11 cellular contexts compared by ENCODE assay signal in genomic region chr21:42262826-42263225, GRCh38. TPM values are rescaled to one million over a fixed set of nuclear protein-coding genes. Genes with fewer than 3 reads are reported as not detected.
DNase-seq lines count a peak whose midpoint lies in the region; ATAC-seq and TF ChIP-seq lines count a peak whose summit lies in the region.
"Had no signal": no experiment of that assay in that cellular context is flagged by ENCODE, and none has a peak within 500 bp of the region (broad histone marks: within the 10 kb centered on the region; RNA-seq: fewer than 3 reads in every experiment).

No MANE protein-coding gene starts in this region.

- no peaks in the 10 kb centered on the region for H3K9me3 ChIP-seq in mucosa of descending colon

- H3K27me3 Mint-ChIP-seq in effector memory CD8-positive, alpha-beta T cell = no peaks in the 10 kb centered on the region
- peaks cover 5% of the 10 kb centered on the region for H3K27me3 Mint-ChIP-seq in T-helper 2 cell treated with Interferon-gamma antibody and Interleukin-4, amounts not matched to agents 5 μg/mL and 100 μg/mL, for 36 hours (ENCODE audit: low read depth)
- H3K27me3 Mint-ChIP-seq: CD4-positive, alpha-beta T cell had no signal

- no peak overlapping the region for H3K27ac Mint-ChIP-seq in effector memory CD8-positive, alpha-beta T cell
- H3K27ac Mint-ChIP-seq in T-helper 2 cell treated with Interferon-gamma antibody and Interleukin-4, amounts not matched to agents 5 μg/mL and 100 μg/mL, for 36 hours = no peak overlapping the region
- H3K27ac Mint-ChIP-seq: activated CD8-positive, alpha-beta T cell treated with anti-CD3 and anti-CD28 coated beads, Interleukin-2, amount 10 ng/mL, durations not matched to agents 7 days and 5 days had no signal

- H3K4me1 Mint-ChIP-seq in effector memory CD8-positive, alpha-beta T cell (ENCODE audit: low read depth in 2 of 2) = peaks cover 21 to 26% of the 10 kb centered on the region in 2 donors
- peaks cover 9% of the 10 kb centered on the region for H3K4me1 Mint-ChIP-seq in T-helper 2 cell treated with Interferon-gamma antibody and Interleukin-4, amounts not matched to agents 5 μg/mL and 100 μg/mL, for 36 hours (ENCODE audit: low read depth)

- TF ChIP-seq CTCF in mucosa of descending colon (IDR thresholded peaks at IDR 0.05) = no peak
- TF ChIP-seq CTCF in brain microvascular endothelial cell (IDR thresholded peaks at IDR 0.05; ENCODE audit: low read depth, low read length, missing control alignments) = no peak

- peaks cover 31% of the 10 kb centered on the region for H3K36me3 Mint-ChIP-seq in effector memory CD8-positive, alpha-beta T cell (ENCODE audit: insufficient read depth)
- H3K36me3 Mint-ChIP-seq in T-helper 2 cell treated with Interferon-gamma antibody and Interleukin-4, amounts not matched to agents 5 μg/mL and 100 μg/mL, for 36 hours (ENCODE audit: low read depth) = no peaks in the 10 kb centered on the region

- DNase-seq in Ammon's horn (ENCODE audit: low spot score) (peak; percentile 57), NCI-H2029 (lab: John Stamatoyannopoulos, UW) (peak; percentile 53), mucosa of descending colon (peak in 1 of 3 donors; percentile 72), NOMO-1 (lab: John Stamatoyannopoulos, UW; ENCODE audit: unreplicated experiment in 2 of 2) (no peak), brain microvascular endothelial cell (no peak)
- no peak for DNase-seq in effector memory CD8-positive, alpha-beta T cell
- DNase-seq in T-helper 2 cell treated with Interferon-gamma antibody and Interleukin-4, amounts not matched to agents 5 μg/mL and 100 μg/mL, for 36 hours (ENCODE audit: low spot score) = no peak
- DNase-seq: activated CD8-positive, alpha-beta T cell treated with anti-CD3 and anti-CD28 coated beads, Interleukin-2, amount 10 ng/mL, durations not matched to agents 7 days and 5 days; CD4-positive, alpha-beta T cell; NK-92 treated with Interleukin-12 subunit alpha and Interleukin-12 subunit beta, amount 100 ng/mL, for 24 hours had no signal

- peaks cover 2% of the 10 kb centered on the region for H3K4me1 ChIP-seq in mucosa of descending colon (ENCODE audit: low read depth)

- H3K4me3 Mint-ChIP-seq in effector memory CD8-positive, alpha-beta T cell = no peak overlapping the region
- H3K4me3 Mint-ChIP-seq in T-helper 2 cell treated with Interferon-gamma antibody and Interleukin-4, amounts not matched to agents 5 μg/mL and 100 μg/mL, for 36 hours = no peak overlapping the region
- H3K4me3 Mint-ChIP-seq: activated CD8-positive, alpha-beta T cell treated with anti-CD3 and anti-CD28 coated beads, Interleukin-2, amount 10 ng/mL, durations not matched to agents 7 days and 5 days; CD4-positive, alpha-beta T cell had no signal

- intact Hi-C loops in mucosa of descending colon (cut with DNase I, micrococcal nuclease) = no loop called here

- ATAC-seq in esophagus mucosa (peak; percentile 75), mucosa of descending colon (peak; percentile 48)
- no peak for ATAC-seq in effector memory CD8-positive, alpha-beta T cell (replicated peaks)
- ATAC-seq: activated CD8-positive, alpha-beta T cell treated with anti-CD3 and anti-CD28 coated beads, Interleukin-2, amount 10 ng/mL, durations not matched to agents 7 days and 5 days had no signal

- H3K27ac ChIP-seq in brain microvascular endothelial cell = no peak overlapping the region

- H3K36me3 ChIP-seq in mucosa of descending colon (ENCODE audit: low read depth) (no peaks in the 10 kb centered on the region), brain microvascular endothelial cell (replicated peaks) (no peaks in the 10 kb centered on the region)

- H3K4me3 ChIP-seq in mucosa of descending colon (no peak overlapping the region), brain microvascular endothelial cell (ENCODE audit: low read depth, low read length) (no peak overlapping the region)

- H3K27me3 ChIP-seq in brain microvascular endothelial cell (replicated peaks) = peaks cover 1% of the 10 kb centered on the region

- H3K9me3 Mint-ChIP-seq in effector memory CD8-positive, alpha-beta T cell = no peaks in the 10 kb centered on the region
- no peaks in the 10 kb centered on the region for H3K9me3 Mint-ChIP-seq in T-helper 2 cell treated with Interferon-gamma antibody and Interleukin-4, amounts not matched to agents 5 μg/mL and 100 μg/mL, for 36 hours
- H3K9me3 Mint-ChIP-seq: CD4-positive, alpha-beta T cell had no signal

- in situ Hi-C loops in brain microvascular endothelial cell (cut with HindIII; ENCODE audit: low pct_ligation_motif_present, low sequenced_read_pairs) = no loop called here

RNA-seq across cellular contexts. Expression of gene ABCG1, which starts 43.9 kb away (rescaled TPM):
- total RNA-seq in esophagus mucosa (4.2 TPM), mucosa of descending colon (10 to 100 TPM; 44.4 to 67.0 (median 56.8) TPM)

RNA-seq across cellular contexts. Expression of gene TFF3, which starts 52.4 kb away (rescaled TPM):
- total RNA-seq in esophagus mucosa (2.3 TPM), mucosa of descending colon (1,000 to 10,000 TPM in 2 of 3 donors, 100 to 1,000 TPM in 1; 614 to 2,641 (median 2,419) TPM)
- total RNA-seq: activated CD8-positive, alpha-beta T cell treated with anti-CD3 and anti-CD28 coated beads, Interleukin-2, amount 10 ng/mL, durations not matched to agents 7 days and 5 days; CD4-positive, alpha-beta T cell had no signal

Comparison
In these comparisons a context has a peak if more than half of its experiments do, and no peak if none do; other contexts are left out.
1. DNase-seq: peak in Ammon's horn (single experiment) and NCI-H2029 (single experiment); none in NOMO-1 (0 of 2), effector memory CD8-positive, alpha-beta T cell (0 of 3), T-helper 2 cell treated with Interferon-gamma antibody and Interleukin-4, amounts not matched to agents 5 μg/mL and 100 μg/mL, for 36 hours (single experiment) and brain microvascular endothelial cell (single experiment).
2. RNA of gene TFF3, which starts 52.4 kb away (total RNA-seq): 614 to 2,641 TPM in mucosa of descending colon; 2.3 TPM in esophagus mucosa (single experiment); every median in the first group is over 100 times any median in the second.